Comparison of ENCODE assay signal across 12 cellular contexts in genomic region chr21:37407719-37408455, GRCh38. TPM values are rescaled to one million over a fixed set of nuclear protein-coding genes. Genes with fewer than 3 reads are reported as not detected.
DNase-seq lines count a peak whose midpoint lies in the region; ATAC-seq and TF ChIP-seq lines count a peak whose summit lies in the region.
"Had no signal": no experiment of that assay in that cellular context is flagged by ENCODE, and none has a peak within 500 bp of the region (broad histone marks: within the 10 kb centered on the region; RNA-seq: fewer than 3 reads in every experiment).

No MANE protein-coding gene starts in this region.

- H3K27ac ChIP-seq in foreskin keratinocyte: no peak overlapping the region
- no peak overlapping the region for H3K27ac ChIP-seq in gastroesophageal sphincter

- peak overlapping the region; percentile 23 to 62 for H3K27ac Mint-ChIP-seq in activated naive CD4-positive, alpha-beta T cell treated with anti-CD3 and anti-CD28 coated beads, Interleukin-2, amount 50 U/mL, for 72 hours
- H3K27ac Mint-ChIP-seq in dendritic cell treated with granulocyte-macrophage colony-stimulating factor and Interleukin-4, amounts not matched to agents 40 ng/mL and 50 ng/mL, for 4 days: peak overlapping the region; percentile 38
- peak overlapping the region; percentile 21 to 36 for H3K27ac Mint-ChIP-seq in stimulated activated naive CD8-positive, alpha-beta T cell treated with anti-CD3 and anti-CD28 coated beads, Interleukin-15, amount 100 ng/mL, for 72 hours
- H3K27ac Mint-ChIP-seq: activated naive CD4-positive, alpha-beta T cell treated with anti-CD3 and anti-CD28 coated beads, Interleukin-2, amount 10 ng/mL, durations not matched to agents 7 days and 5 days had no signal

- no peak for TF ChIP-seq POLR2A in gastroesophageal sphincter (IDR thresholded peaks at IDR 0.05)

- TF ChIP-seq EP300 in gastroesophageal sphincter (IDR thresholded peaks at IDR 0.05): no peak

- no peak for DNase-seq in activated naive CD4-positive, alpha-beta T cell treated with anti-CD3 and anti-CD28 coated beads, Interleukin-2, amount 50 U/mL, for 72 hours (ENCODE audit: low spot score in 2 of 2)
- DNase-seq in activated naive CD4-positive, alpha-beta T cell (lab: John Stamatoyannopoulos, UW): no peak
- no peak for DNase-seq in stimulated activated naive CD8-positive, alpha-beta T cell treated with anti-CD3 and anti-CD28 coated beads, Interleukin-15, amount 100 ng/mL, for 72 hours
- DNase-seq in NCI-H510A (lab: John Stamatoyannopoulos, UW) (no peak), foreskin keratinocyte (no peak)
- DNase-seq: activated naive CD4-positive, alpha-beta T cell treated with anti-CD3 and anti-CD28 coated beads, Interleukin-2, amount 10 ng/mL, durations not matched to agents 7 days and 5 days; islet precursor cell; stimulated activated CD4-positive, alpha-beta T cell treated with anti-CD3 and anti-CD28 coated beads, Interleukin-4, amount 100 ng/mL, for 4 hours had no signal

- TF ChIP-seq CTCF in foreskin keratinocyte (conservative IDR thresholded peaks at IDR 0.05) (no peak), gastroesophageal sphincter (IDR thresholded peaks at IDR 0.05) (no peak)

- H3K36me3 Mint-ChIP-seq in activated naive CD4-positive, alpha-beta T cell treated with anti-CD3 and anti-CD28 coated beads, Interleukin-2, amount 50 U/mL, for 72 hours: peaks cover 0 to 11% of the 10 kb centered on the region in 2 donors
- peaks cover 19% of the 10 kb centered on the region for H3K36me3 Mint-ChIP-seq in dendritic cell treated with granulocyte-macrophage colony-stimulating factor and Interleukin-4, amounts not matched to agents 40 ng/mL and 50 ng/mL, for 4 days (ENCODE audit: low read depth)

- intact Hi-C loops in dendritic cell treated with granulocyte-macrophage colony-stimulating factor and Interleukin-4, amounts not matched to agents 40 ng/mL and 50 ng/mL, for 4 days (cut with micrococcal nuclease): loop anchor here (5.0 kb wide), 1 partner anchor 36 kb away; no protein-coding TSS in a partner anchor

- H3K27me3 ChIP-seq in foreskin keratinocyte (no peaks in the 10 kb centered on the region), gastroesophageal sphincter (no peaks in the 10 kb centered on the region)
- H3K27me3 ChIP-seq: BLaER1 treated with 17β-estradiol and CSF1 and Interleukin-3, amounts not matched to agents 10 nM and 100 nM had no signal

- no peaks in the 10 kb centered on the region for H3K27me3 Mint-ChIP-seq in dendritic cell treated with granulocyte-macrophage colony-stimulating factor and Interleukin-4, amounts not matched to agents 40 ng/mL and 50 ng/mL, for 4 days
- H3K27me3 Mint-ChIP-seq in stimulated activated naive CD8-positive, alpha-beta T cell treated with anti-CD3 and anti-CD28 coated beads, Interleukin-15, amount 100 ng/mL, for 72 hours: no peaks in the 10 kb centered on the region
- H3K27me3 Mint-ChIP-seq: activated naive CD4-positive, alpha-beta T cell treated with anti-CD3 and anti-CD28 coated beads, Interleukin-2, amount 10 ng/mL, durations not matched to agents 7 days and 5 days had no signal

- peaks cover 0 to 4% of the 10 kb centered on the region in 2 donors for H3K9me3 Mint-ChIP-seq in activated naive CD4-positive, alpha-beta T cell treated with anti-CD3 and anti-CD28 coated beads, Interleukin-2, amount 50 U/mL, for 72 hours
- H3K9me3 Mint-ChIP-seq in dendritic cell treated with granulocyte-macrophage colony-stimulating factor and Interleukin-4, amounts not matched to agents 40 ng/mL and 50 ng/mL, for 4 days: peaks cover 2% of the 10 kb centered on the region
- H3K9me3 Mint-ChIP-seq in stimulated activated naive CD8-positive, alpha-beta T cell treated with anti-CD3 and anti-CD28 coated beads, Interleukin-15, amount 100 ng/mL, for 72 hours: peaks cover 2 to 6% of the 10 kb centered on the region in 2 donors

- H3K4me3 ChIP-seq in gastroesophageal sphincter: no peak overlapping the region
- H3K4me3 ChIP-seq: BLaER1 treated with 17β-estradiol and CSF1 and Interleukin-3, amounts not matched to agents 10 nM and 100 nM had no signal

- no peak overlapping the region for H3K4me3 Mint-ChIP-seq in dendritic cell treated with granulocyte-macrophage colony-stimulating factor and Interleukin-4, amounts not matched to agents 40 ng/mL and 50 ng/mL, for 4 days
- peak overlapping the region; percentile 47 to 51 for H3K4me3 Mint-ChIP-seq in stimulated activated naive CD8-positive, alpha-beta T cell treated with anti-CD3 and anti-CD28 coated beads, Interleukin-15, amount 100 ng/mL, for 72 hours
- H3K4me3 Mint-ChIP-seq: activated naive CD4-positive, alpha-beta T cell treated with anti-CD3 and anti-CD28 coated beads, Interleukin-2, amount 10 ng/mL, durations not matched to agents 7 days and 5 days had no signal

- peak; percentile 63 to 68 for ATAC-seq in activated naive CD4-positive, alpha-beta T cell treated with anti-CD3 and anti-CD28 coated beads, Interleukin-2, amount 50 U/mL, for 72 hours
- ATAC-seq in HG03066 (IDR thresholded peaks at IDR 0.05; ENCODE audit: low read depth, unreplicated experiment): peak; percentile 80
- ATAC-seq in stimulated activated naive CD8-positive, alpha-beta T cell treated with anti-CD3 and anti-CD28 coated beads, Interleukin-15, amount 100 ng/mL, for 72 hours: peak; percentile 59
- ATAC-seq in foreskin keratinocyte: no peak
- no peak for ATAC-seq in gastroesophageal sphincter

- H3K9me3 ChIP-seq in gastroesophageal sphincter: no peaks in the 10 kb centered on the region

- H3K4me1 ChIP-seq in foreskin keratinocyte: no peaks in the 10 kb centered on the region
- peaks cover 19 to 84% (median 31%) of the 10 kb centered on the region in 3 donors for H3K4me1 ChIP-seq in gastroesophageal sphincter

- H3K36me3 ChIP-seq in gastroesophageal sphincter: no peaks in the 10 kb centered on the region

- H3K4me1 Mint-ChIP-seq in dendritic cell treated with granulocyte-macrophage colony-stimulating factor and Interleukin-4, amounts not matched to agents 40 ng/mL and 50 ng/mL, for 4 days (ENCODE audit: low read depth): peaks cover 60% of the 10 kb centered on the region
- peaks cover 85% of the 10 kb centered on the region for H3K4me1 Mint-ChIP-seq in stimulated activated naive CD8-positive, alpha-beta T cell treated with anti-CD3 and anti-CD28 coated beads, Interleukin-15, amount 100 ng/mL, for 72 hours

- 37 to 50% methylated on average over 6 of the region's 6 CpGs for WGBS in gastroesophageal sphincter (ENCODE audit: low coverage in 1 of 2), 2 donors

RNA-seq across cellular contexts. Expression of gene DYRK1A, which starts 41.3 kb away (rescaled TPM):
- total RNA-seq in activated naive CD4-positive, alpha-beta T cell treated with anti-CD3 and anti-CD28 coated beads, Interleukin-2, amount 50 U/mL, for 72 hours: 10 to 100 TPM; 65.5 to 87.9 TPM
- total RNA-seq in foreskin keratinocyte: 29.0 and 30.1 TPM in 2 replicates
- 4.9 and 5.5 TPM in 2 replicates for polyA plus RNA-seq in foreskin keratinocyte
- total RNA-seq in gastroesophageal sphincter: 100 to 1,000 TPM in 1 of 4 donors, 10 to 100 TPM in 3; 85.1 to 102 (median 94.0) TPM

Comparison
In these comparisons a context has a peak if more than half of its experiments do, and no peak if none do; other contexts are left out.
1. ATAC-seq: peak in activated naive CD4-positive, alpha-beta T cell treated with anti-CD3 and anti-CD28 coated beads, Interleukin-2, amount 50 U/mL, for 72 hours (2 of 2), HG03066 (single experiment) and stimulated activated naive CD8-positive, alpha-beta T cell treated with anti-CD3 and anti-CD28 coated beads, Interleukin-15, amount 100 ng/mL, for 72 hours (single experiment); none in foreskin keratinocyte (single experiment) and gastroesophageal sphincter (single experiment).
2. Peak in every context shown above with its lines, with median percentiles within 50 percentile points of each other: H3K27ac Mint-ChIP-seq.